Comparison of ENCODE assay signal across 16 cellular contexts in genomic region chr15:56913241-56913640, GRCh38.
"Had no signal": no experiment of that assay in that cellular context is flagged by ENCODE, and none has a peak within 500 bp of the region (broad histone marks: within the 10 kb centered on the region; RNA-seq: fewer than 3 reads in every experiment).

No MANE protein-coding gene starts in this region.

- H3K36me3 ChIP-seq: cardiac muscle cell, lower lobe of right lung had no signal

- H3K27me3 Mint-ChIP-seq: activated CD4-positive, alpha-beta memory T cell treated with anti-CD3 and anti-CD28 coated beads for 36 hours; activated naive CD8-positive, alpha-beta T cell treated with anti-CD3 and anti-CD28 coated beads for 36 hours; effector memory CD8-positive, alpha-beta T cell; naive B cell; stimulated activated naive B cell treated with anti-CD40 and anti-IgM and Interleukin-4, amounts not matched to agents 10 μg/mL and 1 μg/mL and 100 μg/mL, for 72 hours had no signal

- H3K9me3 Mint-ChIP-seq: activated CD4-positive, alpha-beta memory T cell treated with anti-CD3 and anti-CD28 coated beads for 36 hours; effector memory CD8-positive, alpha-beta T cell; naive B cell; stimulated activated naive B cell treated with anti-CD40 and anti-IgM and Interleukin-4, amounts not matched to agents 10 μg/mL and 1 μg/mL and 100 μg/mL, for 72 hours had no signal

- H3K27me3 ChIP-seq: cardiac muscle cell had no signal

- H3K27ac Mint-ChIP-seq: activated CD4-positive, alpha-beta memory T cell treated with anti-CD3 and anti-CD28 coated beads for 36 hours; activated naive CD8-positive, alpha-beta T cell treated with anti-CD3 and anti-CD28 coated beads for 36 hours; activated T-cell treated with anti-CD3 and anti-CD28 coated beads, Interleukin-2, amount 50 U/mL, for 72 hours; effector memory CD8-positive, alpha-beta T cell; naive B cell; stimulated activated naive B cell treated with anti-CD40 and anti-IgM and Interleukin-4, amounts not matched to agents 10 μg/mL and 1 μg/mL and 100 μg/mL, for 72 hours had no signal

- H3K27ac ChIP-seq: cardiac muscle cell, lower lobe of right lung, psoas muscle, VCaP had no signal

- H3K4me3 ChIP-seq: cardiac muscle cell, lower lobe of right lung, psoas muscle had no signal

- H3K4me3 Mint-ChIP-seq: activated CD4-positive, alpha-beta memory T cell treated with anti-CD3 and anti-CD28 coated beads for 36 hours; activated naive CD8-positive, alpha-beta T cell treated with anti-CD3 and anti-CD28 coated beads for 36 hours; activated T-cell treated with anti-CD3 and anti-CD28 coated beads, Interleukin-2, amount 50 U/mL, for 72 hours; effector memory CD8-positive, alpha-beta T cell; stimulated activated naive B cell treated with anti-CD40 and anti-IgM and Interleukin-4, amounts not matched to agents 10 μg/mL and 1 μg/mL and 100 μg/mL, for 72 hours had no signal

- H3K36me3 Mint-ChIP-seq: naive B cell; stimulated activated naive B cell treated with anti-CD40 and anti-IgM and Interleukin-4, amounts not matched to agents 10 μg/mL and 1 μg/mL and 100 μg/mL, for 72 hours had no signal

- H3K9me3 ChIP-seq: lower lobe of right lung, psoas muscle had no signal

- DNase-seq: activated CD4-positive, alpha-beta memory T cell treated with anti-CD3 and anti-CD28 coated beads for 36 hours; activated gamma-delta T cell treated with Interleukin-2 at 50 U/mL for 16 hours; activated naive CD8-positive, alpha-beta T cell treated with anti-CD3 and anti-CD28 coated beads for 36 hours; activated T-cell treated with anti-CD3 and anti-CD28 coated beads, Interleukin-2, amount 50 U/mL, for 72 hours; anterior cingulate cortex; effector memory CD8-positive, alpha-beta T cell; hippocampal formation; lower lobe of right lung; midbrain; naive B cell; nucleus accumbens; psoas muscle; stimulated activated CD4-positive, alpha-beta T cell treated with anti-CD3 and anti-CD28 coated beads, Interleukin-2, amount 100 ng/mL, for 24 hours; stimulated activated naive B cell treated with anti-CD40 and anti-IgM and Interleukin-4, amounts not matched to agents 10 μg/mL and 1 μg/mL and 100 μg/mL, for 72 hours had no signal
